Comparison of ENCODE assay signal across 18 cellular contexts in the genomic region with DNA sequence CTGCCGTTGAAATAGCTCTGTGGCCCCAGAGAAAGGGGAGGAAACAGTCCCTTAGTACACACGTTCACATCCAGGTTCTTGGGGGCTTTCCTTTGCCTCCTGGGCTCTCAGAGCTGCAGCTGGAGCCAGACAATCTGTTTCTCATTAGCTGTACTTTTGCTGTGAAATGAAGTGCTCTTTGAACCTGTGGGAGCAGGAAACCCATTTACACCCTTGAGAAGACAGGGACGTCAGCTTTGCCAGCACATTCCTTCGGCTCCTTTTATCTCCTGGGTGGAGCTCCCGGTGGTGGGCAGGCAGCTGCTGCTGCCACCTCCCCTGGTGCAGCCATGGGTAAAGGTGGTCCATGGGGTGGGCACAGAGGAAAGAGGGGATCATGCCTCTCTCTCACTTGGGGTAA.
DNase-seq lines count a peak whose midpoint lies in the region; ATAC-seq and TF ChIP-seq lines count a peak whose summit lies in the region.
"Had no signal": no experiment of that assay in that cellular context is flagged by ENCODE, and none has a peak within 500 bp of the region (broad histone marks: within the 10 kb centered on the region; RNA-seq: fewer than 3 reads in every experiment).

No MANE protein-coding gene starts in this region.

- DNase-seq in activated naive CD4-positive, alpha-beta T cell treated with anti-CD3 and anti-CD28 coated beads for 36 hours = peak; percentile 20
- DNase-seq in activated naive CD4-positive, alpha-beta T cell treated with Interleukin-2 at 50 U/mL for 16 hours = no peak
- DNase-seq in astrocyte of the cerebellum (ENCODE audit: low read depth) (peak; percentile 84), islet precursor cell (peak; percentile 22), NCI-H187 treated with DMSO at 0.1 percent for 48 hours (lab: John Stamatoyannopoulos, UW) (no peak)
- DNase-seq: activated CD4-positive, alpha-beta T cell treated with anti-CD3 and anti-CD28 coated beads for 36 hours; activated T-cell treated with anti-CD3 and anti-CD28 coated beads, Interleukin-2, amount 50 U/mL, for 1 hour; anterior cingulate cortex; Calu3; Kasumi-1; kidney glomerular epithelial cell; natural killer cell; NCI-H1930; NCI-H82 had no signal

- H3K9me3 Mint-ChIP-seq in activated naive CD4-positive, alpha-beta T cell treated with anti-CD3 and anti-CD28 coated beads for 36 hours = no peaks in the 10 kb centered on the region
- H3K9me3 Mint-ChIP-seq: natural killer cell had no signal

- H3K36me3 Mint-ChIP-seq in activated naive CD4-positive, alpha-beta T cell treated with anti-CD3 and anti-CD28 coated beads for 36 hours (ENCODE audit: low read depth) = no peaks in the 10 kb centered on the region
- H3K36me3 Mint-ChIP-seq: natural killer cell had no signal

- no peaks in the 10 kb centered on the region for H3K36me3 ChIP-seq in thymus (ENCODE audit: control insufficient read depth, insufficient read depth)
- H3K36me3 ChIP-seq: HAP-1 had no signal

- no peak overlapping the region for H3K4me3 ChIP-seq in astrocyte of the cerebellum (ENCODE audit: low read depth, low read length)
- no peak overlapping the region for H3K4me3 ChIP-seq in thymus (ENCODE audit: low read length)
- H3K4me3 ChIP-seq: HAP-1 had no signal

- H3K27me3 ChIP-seq in thymus (ENCODE audit: control insufficient read depth, insufficient read depth) = no peaks in the 10 kb centered on the region

- no peaks in the 10 kb centered on the region for H3K9me3 ChIP-seq in thymus (ENCODE audit: control insufficient read depth)
- H3K9me3 ChIP-seq: HAP-1 had no signal

- ATAC-seq in GM19328 (IDR thresholded peaks at IDR 0.05; ENCODE audit: unreplicated experiment) (no peak), HG03354 (IDR thresholded peaks at IDR 0.05; ENCODE audit: poor library complexity, severe bottlenecking, unreplicated experiment) (no peak)
- ATAC-seq: activated CD4-positive, alpha-beta T cell treated with anti-CD3 and anti-CD28 coated beads for 36 hours; natural killer cell had no signal

- intact Hi-C loops in activated naive CD4-positive, alpha-beta T cell treated with anti-CD3 and anti-CD28 coated beads for 36 hours (cut with micrococcal nuclease) = no loop called here

- whole genome bisulfite sequencing in thymus = 3% methylated on average over 5 of the region's 5 CpGs

- H3K4me1 ChIP-seq in thymus (ENCODE audit: control insufficient read depth, insufficient read depth, low read length) = peaks cover 45% of the 10 kb centered on the region
- H3K4me1 ChIP-seq: HAP-1 had no signal

- no peak overlapping the region for H3K4me3 Mint-ChIP-seq in activated naive CD4-positive, alpha-beta T cell treated with anti-CD3 and anti-CD28 coated beads for 36 hours
- H3K4me3 Mint-ChIP-seq: activated CD4-positive, alpha-beta T cell treated with anti-CD3 and anti-CD28 coated beads for 36 hours had no signal

- peaks cover 6% of the 10 kb centered on the region for H3K27me3 Mint-ChIP-seq in activated naive CD4-positive, alpha-beta T cell treated with anti-CD3 and anti-CD28 coated beads for 36 hours (ENCODE audit: low read depth)

- in situ Hi-C loops in astrocyte of the cerebellum (cut with HindIII; ENCODE audit: low sequenced_read_pairs) = no loop called here

- H3K27ac Mint-ChIP-seq in activated naive CD4-positive, alpha-beta T cell treated with anti-CD3 and anti-CD28 coated beads for 36 hours = no peak overlapping the region
- H3K27ac Mint-ChIP-seq: activated CD4-positive, alpha-beta T cell treated with anti-CD3 and anti-CD28 coated beads for 36 hours; natural killer cell had no signal

- TF ChIP-seq CTCF in astrocyte of the cerebellum (IDR thresholded peaks at IDR 0.05; ENCODE audit: low read depth, low read length, missing control alignments) = no peak

- CTCF ChIA-PET in activated naive CD4-positive, alpha-beta T cell treated with anti-CD3 and anti-CD28 coated beads for 36 hours (lab: Charles Lee) = no interaction called here

- peaks cover 41% of the 10 kb centered on the region for H3K4me1 Mint-ChIP-seq in activated naive CD4-positive, alpha-beta T cell treated with anti-CD3 and anti-CD28 coated beads for 36 hours (ENCODE audit: low read depth)

- H3K27ac ChIP-seq in thymus (ENCODE audit: low read depth) = peak overlapping the region; percentile 33

Comparison
In these comparisons a context has a peak if more than half of its experiments do, and no peak if none do; other contexts are left out.
1. DNase-seq: peak in activated naive CD4-positive, alpha-beta T cell treated with anti-CD3 and anti-CD28 coated beads for 36 hours (single experiment), astrocyte of the cerebellum (single experiment) and islet precursor cell (single experiment); none in activated naive CD4-positive, alpha-beta T cell treated with Interleukin-2 at 50 U/mL for 16 hours (single experiment) and NCI-H187 treated with DMSO at 0.1 percent for 48 hours (single experiment).